Comparison of ENCODE assay signal across 1 cellular context in genomic region chr20:58891076-58891685, GRCh38.
TF ChIP-seq lines count a peak whose summit lies in the region.

No MANE protein-coding gene starts in this region.

TF ChIP-seq in HepG2, 621 proteins besides CTCF, POLR2A, EP300 and RAD21 (continued from another document and continues in another):
- TF ChIP-seq ZNF414 (CRISPR knock-in tag; IDR thresholded peaks at IDR 0.05) (0 out of 2 replicates have a peak, but pooled peaks have one; percentile 29), ZFP37 (CRISPR knock-in tag; IDR thresholded peaks at IDR 0.05; ENCODE audit: borderline replicate concordance) (no peak), ZNF441 (CRISPR knock-in tag; IDR thresholded peaks at IDR 0.05; ENCODE audit: borderline replicate concordance) (no peak), POLR2AphosphoS5 (IDR thresholded peaks at IDR 0.05; ENCODE audit: low read depth, low read length) (peak; percentile 54; the same call in 1 of the 2 replicates), NR2F1 (CRISPR knock-in tag; IDR thresholded peaks at IDR 0.05) (no peak), SRF (IDR thresholded peaks at IDR 0.05; ENCODE audit: low read depth, low read length) (0 out of 2 replicates have a peak, but pooled peaks have one; percentile 12), DR1 (CRISPR knock-in tag; IDR thresholded peaks at IDR 0.05) (peak; percentile 16; the same call in 1 of the 2 replicates), ZFY (CRISPR knock-in tag; IDR thresholded peaks at IDR 0.05) (peak; percentile 53; the same call in 1 of the 2 replicates), TCF7L2 (IDR thresholded peaks at IDR 0.05; ENCODE audit: low read depth, low read length) (no peak), CBX2 (IDR thresholded peaks at IDR 0.05; ENCODE audit: low read depth, low read length) (no peak), CBX2 (CRISPR knock-in tag; IDR thresholded peaks at IDR 0.05; ENCODE audit: low read depth) (no peak), HOXA3 (CRISPR knock-in tag; IDR thresholded peaks at IDR 0.05) (no peak), SP4 (CRISPR knock-in tag; IDR thresholded peaks at IDR 0.05) (0 out of 2 replicates have a peak, but pooled peaks have one; percentile 24), ZNF431 (CRISPR knock-in tag; IDR thresholded peaks at IDR 0.05; ENCODE audit: borderline replicate concordance, low read depth) (peak; percentile 7; the same call in 1 of the 2 replicates), RBM22 (optimal IDR thresholded peaks at IDR 0.05; ENCODE audit: low read length) (no peak), MLLT10 (CRISPR knock-in tag; IDR thresholded peaks at IDR 0.05) (no peak), TOPORS (CRISPR knock-in tag; IDR thresholded peaks at IDR 0.05) (no peak), POGZ (CRISPR knock-in tag; IDR thresholded peaks at IDR 0.05) (peak; percentile 1; the same call in 1 of the 2 replicates), PHF21A (CRISPR knock-in tag; IDR thresholded peaks at IDR 0.05) (0 out of 2 replicates have a peak, but pooled peaks have one; percentile 4), ZNF383 (CRISPR knock-in tag; IDR thresholded peaks at IDR 0.05; ENCODE audit: borderline replicate concordance) (no peak), HNRNPK (IDR thresholded peaks at IDR 0.05; ENCODE audit: low read depth, low read length, poor library complexity, severe bottlenecking) (peak; percentile 10), GATA4 (IDR thresholded peaks at IDR 0.05; ENCODE audit: borderline replicate concordance, low read depth) (0 out of 2 replicates have a peak, but pooled peaks have one; percentile 19), TEAD2 (CRISPR knock-in tag; IDR thresholded peaks at IDR 0.05) (no peak), DBP (CRISPR knock-in tag; IDR thresholded peaks at IDR 0.05; ENCODE audit: not compliant biosample characterization) (no peak), ZMAT5 (CRISPR knock-in tag; IDR thresholded peaks at IDR 0.05; ENCODE audit: borderline replicate concordance, low read depth) (no peak), PHF20 (CRISPR knock-in tag; IDR thresholded peaks at IDR 0.05) (no peak), RFXAP (CRISPR knock-in tag; IDR thresholded peaks at IDR 0.05; ENCODE audit: borderline replicate concordance) (0 out of 2 replicates have a peak, but pooled peaks have one; percentile 4), ZFX (CRISPR knock-in tag; IDR thresholded peaks at IDR 0.05; ENCODE audit: low read depth) (no peak), TGIF2 (CRISPR knock-in tag; IDR thresholded peaks at IDR 0.05) (no peak), HMG20B (CRISPR knock-in tag; conservative IDR thresholded peaks at IDR 0.05) (no peak), DPF2 (CRISPR knock-in tag; IDR thresholded peaks at IDR 0.05; ENCODE audit: borderline replicate concordance, low read depth) (no peak), TAF1 (CRISPR knock-in tag; IDR thresholded peaks at IDR 0.05) (peak; percentile 31; the same call in 1 of the 2 replicates), MAZ (IDR thresholded peaks at IDR 0.05; ENCODE audit: borderline replicate concordance, low read depth, low read length) (peak; percentile 37), MAZ (CRISPR knock-in tag; IDR thresholded peaks at IDR 0.05; ENCODE audit: low read depth) (peak; percentile 45; the same call in 1 of the 2 replicates), ZSCAN9 (CRISPR knock-in tag; IDR thresholded peaks at IDR 0.05; ENCODE audit: borderline replicate concordance) (no peak), ZNF446 (CRISPR knock-in tag; IDR thresholded peaks at IDR 0.05) (no peak), ZNF761 (CRISPR knock-in tag; conservative IDR thresholded peaks at IDR 0.05) (no peak), POLR2G (IDR thresholded peaks at IDR 0.05; ENCODE audit: low read depth, low read length) (peak; percentile 57; the same call in 1 of the 2 replicates), RBFOX2 (IDR thresholded peaks at IDR 0.05; ENCODE audit: low read depth, low read length) (peak; percentile 87), FOXC1 (CRISPR knock-in tag; IDR thresholded peaks at IDR 0.05; ENCODE audit: borderline replicate concordance) (no peak), ZNF180 (CRISPR knock-in tag; IDR thresholded peaks at IDR 0.05; ENCODE audit: borderline replicate concordance, low read depth) (no peak), FOSL2 (CRISPR knock-in tag; IDR thresholded peaks at IDR 0.05) (no peak), NONO (IDR thresholded peaks at IDR 0.05) (no peak), NONO (CRISPR knock-in tag; conservative IDR thresholded peaks at IDR 0.05) (0 out of 2 replicates have a peak, but pooled peaks have one; percentile 12), ZSCAN22 (CRISPR knock-in tag; IDR thresholded peaks at IDR 0.05) (no peak)
- TF ChIP-seq, protein P1, sequence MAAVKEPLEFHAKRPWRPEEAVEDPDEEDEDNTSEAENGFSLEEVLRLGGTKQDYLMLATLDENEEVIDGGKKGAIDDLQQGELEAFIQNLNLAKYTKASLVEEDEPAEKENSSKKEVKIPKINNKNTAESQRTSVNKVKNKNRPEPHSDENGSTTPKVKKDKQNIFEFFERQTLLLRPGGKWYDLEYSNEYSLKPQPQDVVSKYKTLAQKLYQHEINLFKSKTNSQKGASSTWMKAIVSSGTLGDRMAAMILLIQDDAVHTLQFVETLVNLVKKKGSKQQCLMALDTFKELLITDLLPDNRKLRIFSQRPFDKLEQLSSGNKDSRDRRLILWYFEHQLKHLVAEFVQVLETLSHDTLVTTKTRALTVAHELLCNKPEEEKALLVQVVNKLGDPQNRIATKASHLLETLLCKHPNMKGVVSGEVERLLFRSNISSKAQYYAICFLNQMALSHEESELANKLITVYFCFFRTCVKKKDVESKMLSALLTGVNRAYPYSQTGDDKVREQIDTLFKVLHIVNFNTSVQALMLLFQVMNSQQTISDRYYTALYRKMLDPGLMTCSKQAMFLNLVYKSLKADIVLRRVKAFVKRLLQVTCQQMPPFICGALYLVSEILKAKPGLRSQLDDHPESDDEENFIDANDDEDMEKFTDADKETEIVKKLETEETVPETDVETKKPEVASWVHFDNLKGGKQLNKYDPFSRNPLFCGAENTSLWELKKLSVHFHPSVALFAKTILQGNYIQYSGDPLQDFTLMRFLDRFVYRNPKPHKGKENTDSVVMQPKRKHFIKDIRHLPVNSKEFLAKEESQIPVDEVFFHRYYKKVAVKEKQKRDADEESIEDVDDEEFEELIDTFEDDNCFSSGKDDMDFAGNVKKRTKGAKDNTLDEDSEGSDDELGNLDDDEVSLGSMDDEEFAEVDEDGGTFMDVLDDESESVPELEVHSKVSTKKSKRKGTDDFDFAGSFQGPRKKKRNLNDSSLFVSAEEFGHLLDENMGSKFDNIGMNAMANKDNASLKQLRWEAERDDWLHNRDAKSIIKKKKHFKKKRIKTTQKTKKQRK (IDR thresholded peaks at IDR 0.05; ENCODE audit: low read length): no peak
- TF ChIP-seq, protein P2, sequence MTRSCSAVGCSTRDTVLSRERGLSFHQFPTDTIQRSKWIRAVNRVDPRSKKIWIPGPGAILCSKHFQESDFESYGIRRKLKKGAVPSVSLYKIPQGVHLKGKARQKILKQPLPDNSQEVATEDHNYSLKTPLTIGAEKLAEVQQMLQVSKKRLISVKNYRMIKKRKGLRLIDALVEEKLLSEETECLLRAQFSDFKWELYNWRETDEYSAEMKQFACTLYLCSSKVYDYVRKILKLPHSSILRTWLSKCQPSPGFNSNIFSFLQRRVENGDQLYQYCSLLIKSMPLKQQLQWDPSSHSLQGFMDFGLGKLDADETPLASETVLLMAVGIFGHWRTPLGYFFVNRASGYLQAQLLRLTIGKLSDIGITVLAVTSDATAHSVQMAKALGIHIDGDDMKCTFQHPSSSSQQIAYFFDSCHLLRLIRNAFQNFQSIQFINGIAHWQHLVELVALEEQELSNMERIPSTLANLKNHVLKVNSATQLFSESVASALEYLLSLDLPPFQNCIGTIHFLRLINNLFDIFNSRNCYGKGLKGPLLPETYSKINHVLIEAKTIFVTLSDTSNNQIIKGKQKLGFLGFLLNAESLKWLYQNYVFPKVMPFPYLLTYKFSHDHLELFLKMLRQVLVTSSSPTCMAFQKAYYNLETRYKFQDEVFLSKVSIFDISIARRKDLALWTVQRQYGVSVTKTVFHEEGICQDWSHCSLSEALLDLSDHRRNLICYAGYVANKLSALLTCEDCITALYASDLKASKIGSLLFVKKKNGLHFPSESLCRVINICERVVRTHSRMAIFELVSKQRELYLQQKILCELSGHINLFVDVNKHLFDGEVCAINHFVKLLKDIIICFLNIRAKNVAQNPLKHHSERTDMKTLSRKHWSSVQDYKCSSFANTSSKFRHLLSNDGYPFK (CRISPR knock-in tag; IDR thresholded peaks at IDR 0.05; ENCODE audit: borderline replicate concordance): no peak
- TF ChIP-seq, protein P3, sequence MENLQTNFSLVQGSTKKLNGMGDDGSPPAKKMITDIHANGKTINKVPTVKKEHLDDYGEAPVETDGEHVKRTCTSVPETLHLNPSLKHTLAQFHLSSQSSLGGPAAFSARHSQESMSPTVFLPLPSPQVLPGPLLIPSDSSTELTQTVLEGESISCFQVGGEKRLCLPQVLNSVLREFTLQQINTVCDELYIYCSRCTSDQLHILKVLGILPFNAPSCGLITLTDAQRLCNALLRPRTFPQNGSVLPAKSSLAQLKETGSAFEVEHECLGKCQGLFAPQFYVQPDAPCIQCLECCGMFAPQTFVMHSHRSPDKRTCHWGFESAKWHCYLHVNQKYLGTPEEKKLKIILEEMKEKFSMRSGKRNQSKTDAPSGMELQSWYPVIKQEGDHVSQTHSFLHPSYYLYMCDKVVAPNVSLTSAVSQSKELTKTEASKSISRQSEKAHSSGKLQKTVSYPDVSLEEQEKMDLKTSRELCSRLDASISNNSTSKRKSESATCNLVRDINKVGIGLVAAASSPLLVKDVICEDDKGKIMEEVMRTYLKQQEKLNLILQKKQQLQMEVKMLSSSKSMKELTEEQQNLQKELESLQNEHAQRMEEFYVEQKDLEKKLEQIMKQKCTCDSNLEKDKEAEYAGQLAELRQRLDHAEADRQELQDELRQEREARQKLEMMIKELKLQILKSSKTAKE (CRISPR knock-in tag; IDR thresholded peaks at IDR 0.05; ENCODE audit: borderline replicate concordance): no peak
- TF ChIP-seq, protein P4, sequence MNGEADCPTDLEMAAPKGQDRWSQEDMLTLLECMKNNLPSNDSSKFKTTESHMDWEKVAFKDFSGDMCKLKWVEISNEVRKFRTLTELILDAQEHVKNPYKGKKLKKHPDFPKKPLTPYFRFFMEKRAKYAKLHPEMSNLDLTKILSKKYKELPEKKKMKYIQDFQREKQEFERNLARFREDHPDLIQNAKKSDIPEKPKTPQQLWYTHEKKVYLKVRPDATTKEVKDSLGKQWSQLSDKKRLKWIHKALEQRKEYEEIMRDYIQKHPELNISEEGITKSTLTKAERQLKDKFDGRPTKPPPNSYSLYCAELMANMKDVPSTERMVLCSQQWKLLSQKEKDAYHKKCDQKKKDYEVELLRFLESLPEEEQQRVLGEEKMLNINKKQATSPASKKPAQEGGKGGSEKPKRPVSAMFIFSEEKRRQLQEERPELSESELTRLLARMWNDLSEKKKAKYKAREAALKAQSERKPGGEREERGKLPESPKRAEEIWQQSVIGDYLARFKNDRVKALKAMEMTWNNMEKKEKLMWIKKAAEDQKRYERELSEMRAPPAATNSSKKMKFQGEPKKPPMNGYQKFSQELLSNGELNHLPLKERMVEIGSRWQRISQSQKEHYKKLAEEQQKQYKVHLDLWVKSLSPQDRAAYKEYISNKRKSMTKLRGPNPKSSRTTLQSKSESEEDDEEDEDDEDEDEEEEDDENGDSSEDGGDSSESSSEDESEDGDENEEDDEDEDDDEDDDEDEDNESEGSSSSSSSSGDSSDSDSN (CRISPR knock-in tag; IDR thresholded peaks at IDR 0.05): peak; percentile 3; the same call in 1 of the 2 replicates
- TF ChIP-seq, protein P5, sequence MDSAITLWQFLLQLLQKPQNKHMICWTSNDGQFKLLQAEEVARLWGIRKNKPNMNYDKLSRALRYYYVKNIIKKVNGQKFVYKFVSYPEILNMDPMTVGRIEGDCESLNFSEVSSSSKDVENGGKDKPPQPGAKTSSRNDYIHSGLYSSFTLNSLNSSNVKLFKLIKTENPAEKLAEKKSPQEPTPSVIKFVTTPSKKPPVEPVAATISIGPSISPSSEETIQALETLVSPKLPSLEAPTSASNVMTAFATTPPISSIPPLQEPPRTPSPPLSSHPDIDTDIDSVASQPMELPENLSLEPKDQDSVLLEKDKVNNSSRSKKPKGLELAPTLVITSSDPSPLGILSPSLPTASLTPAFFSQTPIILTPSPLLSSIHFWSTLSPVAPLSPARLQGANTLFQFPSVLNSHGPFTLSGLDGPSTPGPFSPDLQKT (CRISPR knock-in tag; IDR thresholded peaks at IDR 0.05; ENCODE audit: borderline replicate concordance): no peak
- TF ChIP-seq, protein P6, sequence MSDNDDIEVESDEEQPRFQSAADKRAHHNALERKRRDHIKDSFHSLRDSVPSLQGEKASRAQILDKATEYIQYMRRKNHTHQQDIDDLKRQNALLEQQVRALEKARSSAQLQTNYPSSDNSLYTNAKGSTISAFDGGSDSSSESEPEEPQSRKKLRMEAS (IDR thresholded peaks at IDR 0.05): peak; percentile 0; the same call in 1 of the 2 replicates
- TF ChIP-seq, protein P7, sequence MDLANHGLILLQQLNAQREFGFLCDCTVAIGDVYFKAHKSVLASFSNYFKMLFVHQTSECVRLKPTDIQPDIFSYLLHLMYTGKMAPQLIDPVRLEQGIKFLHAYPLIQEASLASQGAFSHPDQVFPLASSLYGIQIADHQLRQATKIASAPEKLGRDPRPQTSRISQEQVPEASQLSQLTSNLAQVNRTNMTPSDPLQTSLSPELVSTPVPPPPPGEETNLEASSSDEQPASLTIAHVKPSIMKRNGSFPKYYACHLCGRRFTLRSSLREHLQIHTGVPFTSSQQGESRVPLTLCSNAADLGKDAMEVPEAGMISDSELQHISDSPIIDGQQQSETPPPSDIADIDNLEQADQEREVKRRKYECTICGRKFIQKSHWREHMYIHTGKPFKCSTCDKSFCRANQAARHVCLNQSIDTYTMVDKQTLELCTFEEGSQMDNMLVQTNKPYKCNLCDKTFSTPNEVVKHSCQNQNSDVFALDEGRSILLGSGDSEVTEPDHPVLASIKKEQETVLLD (CRISPR knock-in tag; IDR thresholded peaks at IDR 0.05; ENCODE audit: low read depth): peak; percentile 36
- TF ChIP-seq, protein P8, sequence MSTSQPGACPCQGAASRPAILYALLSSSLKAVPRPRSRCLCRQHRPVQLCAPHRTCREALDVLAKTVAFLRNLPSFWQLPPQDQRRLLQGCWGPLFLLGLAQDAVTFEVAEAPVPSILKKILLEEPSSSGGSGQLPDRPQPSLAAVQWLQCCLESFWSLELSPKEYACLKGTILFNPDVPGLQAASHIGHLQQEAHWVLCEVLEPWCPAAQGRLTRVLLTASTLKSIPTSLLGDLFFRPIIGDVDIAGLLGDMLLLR (CRISPR knock-in tag; IDR thresholded peaks at IDR 0.05): 0 out of 2 replicates have a peak, but pooled peaks have one; percentile 11
